14 cellular contexts compared by ENCODE assay signal in genomic region chr9:127540664-127541041, GRCh38.
DNase-seq lines count a peak whose midpoint lies in the region; ATAC-seq and TF ChIP-seq lines count a peak whose summit lies in the region.
"Had no signal": no experiment of that assay in that cellular context is flagged by ENCODE, and none has a peak within 500 bp of the region (broad histone marks: within the 10 kb centered on the region; RNA-seq: fewer than 3 reads in every experiment).

No MANE protein-coding gene starts in this region.

- H3K9ac ChIP-seq in BLaER1 treated with 17β-estradiol and CSF1 and Interleukin-3, amounts not matched to agents 10 nM and 100 nM = peak overlapping the region in 3 of 11 experiments; percentile 6 to 71 (median 61); a peak in 4 of 22 replicates
- H3K9ac ChIP-seq in rectal smooth muscle tissue (ENCODE audit: low read length) = no peak overlapping the region

- H3K4me1 ChIP-seq in BLaER1 treated with 17β-estradiol and CSF1 and Interleukin-3, amounts not matched to agents 10 nM and 100 nM = peaks cover 39 to 98% (median 90%) of the 10 kb centered on the region in 10 experiments
- H3K4me1 ChIP-seq in Panc1 (ENCODE audit: control insufficient read depth, insufficient read depth, low read length) (peaks cover 85% of the 10 kb centered on the region), rectal smooth muscle tissue (ENCODE audit: control insufficient read depth, insufficient read depth, low read length) (peaks cover 58% of the 10 kb centered on the region)

- TF ChIP-seq CTCF in Panc1 (IDR thresholded peaks at IDR 0.05) = no peak; the same call in 1 of the 2 replicates

- CTCF ChIA-PET in Panc1 (lab: Charles Lee) = no interaction called here

- H3K9me3 ChIP-seq in BLaER1 treated with 17β-estradiol and CSF1 and Interleukin-3, amounts not matched to agents 10 nM and 100 nM (replicated peaks in 1 of 11) = no peaks in the 10 kb centered on the region
- H3K9me3 ChIP-seq in Panc1 (ENCODE audit: control insufficient read depth, insufficient read depth, low read depth, low read length) = no peaks in the 10 kb centered on the region

- DNase-seq in Panc1 (ENCODE audit: low read depth, low spot score) (no peak), NCI-H1105 (lab: John Stamatoyannopoulos, UW) (no peak), NCI-H2029 treated with DMSO at 0.1 percent for 48 hours (lab: John Stamatoyannopoulos, UW) (no peak)
- DNase-seq: activated CD8-positive, alpha-beta memory T cell treated with anti-CD3 and anti-CD28 coated beads, Interleukin-2, amount 50 U/mL, for 48 hours; effector CD4-positive, alpha-beta T cell; KBM-7; NCI-H526 treated with DMSO at 0.1 percent for 48 hours; occipital lobe had no signal

- ATAC-seq in Panc1 = 0 out of 2 replicates have a peak, but pooled peaks have one; percentile 3
- ATAC-seq in esophagus mucosa = peak; percentile 79
- no peak for ATAC-seq in GM18907 (IDR thresholded peaks at IDR 0.05; ENCODE audit: unreplicated experiment)
- no peak for ATAC-seq in GM21390 (IDR thresholded peaks at IDR 0.05; ENCODE audit: unreplicated experiment)

- peaks cover 0 to 94% (median 0%) of the 10 kb centered on the region in 11 experiments; a peak in 10 of 22 replicates for H3K36me3 ChIP-seq in BLaER1 treated with 17β-estradiol and CSF1 and Interleukin-3, amounts not matched to agents 10 nM and 100 nM
- H3K36me3 ChIP-seq in Panc1 (ENCODE audit: control insufficient read depth, insufficient read depth, low read length) (no peaks in the 10 kb centered on the region), rectal smooth muscle tissue (ENCODE audit: control insufficient read depth, insufficient read depth, low read length) (no peaks in the 10 kb centered on the region)

- in situ Hi-C loops in Panc1 (cut with HindIII; ENCODE audit: low pct_unique_long_range_greater_than_20kb, low sequenced_read_pairs) = no loop called here

- H3K4me2 ChIP-seq in BLaER1 treated with 17β-estradiol and CSF1 and Interleukin-3, amounts not matched to agents 10 nM and 100 nM = peak overlapping the region in 9 of 11 experiments; percentile 47 to 96 (median 89); a peak in 15 of 22 replicates
- H3K4me2 ChIP-seq: hepatocyte had no signal

- no TSS peak for BruUV-seq in Panc1 (replicated peaks; lab: Mats Ljungman, UMichigan)

- peak overlapping the region in 8 of 11 experiments; percentile 15 to 80 (median 50); a peak in 6 of 22 replicates for H3K27ac ChIP-seq in BLaER1 treated with 17β-estradiol and CSF1 and Interleukin-3, amounts not matched to agents 10 nM and 100 nM
- H3K27ac ChIP-seq in Panc1 (ENCODE audit: low read length) (peak overlapping the region; percentile 84), rectal smooth muscle tissue (ENCODE audit: low read depth, low read length) (peak overlapping the region; percentile 12)
- H3K27ac ChIP-seq: hepatocyte had no signal

- H3K4me3 ChIP-seq in BLaER1 treated with 17β-estradiol and CSF1 and Interleukin-3, amounts not matched to agents 10 nM and 100 nM = no peak overlapping the region
- H3K4me3 ChIP-seq in Panc1 (ENCODE audit: low read depth in 2 of 2, low read length in 2 of 2) = no peak overlapping the region
- H3K4me3 ChIP-seq in rectal smooth muscle tissue (ENCODE audit: low read length) = no peak overlapping the region
- H3K4me3 ChIP-seq: hepatocyte had no signal

- intact Hi-C loops in Panc1 (cut with micrococcal nuclease; ENCODE audit: unreplicated experiment) = no loop called here

- H3K27me3 ChIP-seq in BLaER1 treated with 17β-estradiol and CSF1 and Interleukin-3, amounts not matched to agents 10 nM and 100 nM = no peaks in the 10 kb centered on the region
- no peaks in the 10 kb centered on the region for H3K27me3 ChIP-seq in Panc1 (ENCODE audit: control insufficient read depth, insufficient read depth, low read length)
- no peaks in the 10 kb centered on the region for H3K27me3 ChIP-seq in rectal smooth muscle tissue (ENCODE audit: control insufficient read depth, insufficient read depth, low read length)
- H3K27me3 ChIP-seq: hepatocyte had no signal

- H4K20me1 ChIP-seq in BLaER1 treated with 17β-estradiol and CSF1 and Interleukin-3, amounts not matched to agents 10 nM and 100 nM = peaks cover 0 to 100% (median 97%) of the 10 kb centered on the region in 11 experiments; a peak in 19 of 22 replicates

- POLR2A ChIA-PET in Panc1 (lab: Charles Lee) = no interaction called here

Comparison
In these comparisons a context has a peak if more than half of its experiments do, and no peak if none do; other contexts are left out.
1. H3K27ac ChIP-seq: peak in every context shown above with its lines; median percentile 84 in Panc1; 50 in BLaER1 treated with 17β-estradiol and CSF1 and Interleukin-3, amounts not matched to agents 10 nM and 100 nM; 12 in rectal smooth muscle tissue.
2. ATAC-seq: peak in Panc1 (single experiment) and esophagus mucosa (single experiment); none in GM18907 (single experiment) and GM21390 (single experiment).